ENCODE assay signal across 8 cellular contexts in genomic region chr1:211636591-211637029, GRCh38. TPM values are rescaled to one million over a fixed set of nuclear protein-coding genes. Genes with fewer than 3 reads are reported as not detected.
DNase-seq lines count a peak whose midpoint lies in the region; FAIRE-seq and TF ChIP-seq lines count a peak whose summit lies in the region.
"Not testable (repeated sequence)": the region's sequence is repeated elsewhere in the genome, so short reads cannot be mapped to it uniquely, and the experiment has no call there.

No MANE protein-coding gene starts in this region.

- not testable (repeated sequence) for H3K36me3 Mint-ChIP-seq in HFFc6 (ENCODE audit: low read depth)

- not testable (repeated sequence) for H3K9me3 ChIP-seq in adrenal gland (replicated peaks in 1 of 3)

- H3K27me3 ChIP-seq in adrenal gland; kidney epithelial cell (ENCODE audit: control insufficient read depth, insufficient read depth, low read length): not testable (repeated sequence)

- H3K9me3 Mint-ChIP-seq in HFFc6, result not testable (repeated sequence)

- not testable (repeated sequence) for FAIRE-seq in urothelium cell line (lab: Jason Lieb, UNC)

- TF ChIP-seq POLR2A in adrenal gland (IDR thresholded peaks at IDR 0.05), result not testable (repeated sequence)

- peaks cover 50% of the 10 kb centered on the region for H3K4me1 Mint-ChIP-seq in HFFc6 (ENCODE audit: low read depth)

- peak overlapping the region in 2 of 5 donors; percentile 30 to 72 for H3K27ac ChIP-seq in adrenal gland

- peak; percentile 74 for DNase-seq in Daoy (ENCODE audit: low read depth)
- peak; percentile 73 for DNase-seq in HFFc6
- peak; percentile 52 to 95 (median 82) for DNase-seq in adrenal gland
- peak; percentile 82 for DNase-seq in epithelial cell of proximal tubule (ENCODE audit: low read depth)
- DNase-seq in kidney epithelial cell (ENCODE audit: low read depth), result peak; percentile 39
- DNase-seq in myocyte (ENCODE audit: low read depth), result peak; percentile 91
- peak; percentile 41 for DNase-seq in urothelium cell line (ENCODE audit: low spot score)

- H3K4me1 ChIP-seq in adrenal gland (replicated peaks in 1 of 2), result peaks cover 10 to 22% of the 10 kb centered on the region in 2 donors

- H3K27me3 Mint-ChIP-seq in HFFc6 (ENCODE audit: insufficient read depth), result not testable (repeated sequence)

- not testable (repeated sequence) for H3K4me3 Mint-ChIP-seq in HFFc6

- not testable (repeated sequence) for TF ChIP-seq CTCF in HFFc6 (IDR thresholded peaks at IDR 0.05); adrenal gland (IDR thresholded peaks at IDR 0.05); epithelial cell of proximal tubule (conservative IDR thresholded peaks at IDR 0.05; ENCODE audit: low read depth, low read length); kidney epithelial cell (IDR thresholded peaks at IDR 0.05; ENCODE audit: insufficient read depth, low read length, poor library complexity, severe bottlenecking)

- not testable (repeated sequence) for H3K36me3 ChIP-seq in adrenal gland (replicated peaks in 1 of 2); kidney epithelial cell (ENCODE audit: control insufficient read depth, insufficient read depth, low read length)

- intact Hi-C loops in adrenal gland (cut with DNase I), result not testable (repeated sequence)

- WGBS in adrenal gland, 4 donors, result 42 to 100% (median 53%) methylated on average over 1 to 9 of the region's 9 CpGs

- not testable (repeated sequence) for H3K4me3 ChIP-seq in adrenal gland; epithelial cell of proximal tubule (ENCODE audit: low read depth, low read length); kidney epithelial cell (ENCODE audit: low read depth, low read length)

- peak overlapping the region; percentile 78 for H3K27ac Mint-ChIP-seq in HFFc6

TF ChIP-seq in PFSK-1, 5 proteins besides CTCF, POLR2A, EP300 and RAD21:
- TF ChIP-seq SIN3A (IDR thresholded peaks at IDR 0.05; ENCODE audit: borderline replicate concordance, insufficient read depth, low read length), result peak; percentile 25; the same call in 1 of the 2 replicates

RNA-seq across cellular contexts. Expression of gene NEK2, which starts 38.8 kb away (rescaled TPM):
- total RNA-seq in Daoy (2014; rRNA removed; shearing (Covaris generic)), result 97.8 and 151 TPM in 2 replicates
- total RNA-seq in HFFc6 (2021; fragmentation: NEBNext Ultra II Directional; extraction: Animal tissue kit (Norgen Biotek cat#: 25700)), result 10 to 100 TPM; 10.2 to 28.6 (median 26.8) TPM
- polyA plus RNA-seq in PFSK-1 (2012; ENCODE audit: insufficient read length, low read depth), result 12.1 TPM
- 1 to 10 TPM in 4 of 8 donors, under 1 TPM in 4; 0.18 to 2.2 (median 0.97) TPM for total RNA-seq in adrenal gland
- polyA plus RNA-seq in adrenal gland, result under 1 TPM; 0.08 to 0.97 (median 0.20) TPM
- 28.0 and 36.4 TPM in 2 replicates for total RNA-seq in epithelial cell of proximal tubule
- 4.3 and 4.4 TPM in 2 replicates for total RNA-seq in kidney epithelial cell
- total RNA-seq in myocyte, result 0.16 and 0.19 TPM in 2 replicates
- polyA plus RNA-seq in myocyte (2012), result 0.09 TPM

RNA-seq across cellular contexts. Expression of gene SLC30A1, which starts 57.6 kb away (rescaled TPM):
- 11.3 and 18.2 TPM in 2 replicates for total RNA-seq in Daoy (2014; rRNA removed; shearing (Covaris generic))
- 10 to 100 TPM; 23.6 to 27.5 (median 25.7) TPM for total RNA-seq in HFFc6 (2021; fragmentation: NEBNext Ultra II Directional; extraction: Animal tissue kit (Norgen Biotek cat#: 25700))
- 9.3 TPM for polyA plus RNA-seq in PFSK-1 (2012; ENCODE audit: insufficient read length, low read depth)
- total RNA-seq in adrenal gland (10 to 100 TPM; 22.1 to 82.6 (median 48.6) TPM), epithelial cell of proximal tubule (5.4 and 6.9 TPM in 2 replicates), kidney epithelial cell (18.8 and 19.8 TPM in 2 replicates), myocyte (16.3 and 20.4 TPM in 2 replicates)
- 10 to 100 TPM in 1 of 3 donors, 1 to 10 TPM in 2; 4.6 to 49.6 (median 6.4) TPM for polyA plus RNA-seq in adrenal gland
- polyA plus RNA-seq in myocyte (2012), result 12.6 TPM

Comparison
In these comparisons a context has a peak if more than half of its experiments do, and no peak if none do; other contexts are left out.
1. DNase-seq: peak in every context shown above with its lines; median percentile 91 in myocyte; 82 in adrenal gland; 82 in epithelial cell of proximal tubule; 74 in Daoy; 73 in HFFc6; 41 in urothelium cell line; 39 in kidney epithelial cell.